Comparison of ENCODE assay signal across 8 cellular contexts in genomic region chr14:30559638-30560071, GRCh38. TPM values are rescaled to one million over a fixed set of nuclear protein-coding genes. Genes with fewer than 3 reads are reported as not detected.
DNase-seq lines count a peak whose midpoint lies in the region; ATAC-seq and TF ChIP-seq lines count a peak whose summit lies in the region.

No MANE protein-coding gene starts in this region.

- WGBS in neuronal stem cell (ENCODE audit: extremely low coverage in 2 of 2, insufficient read length in 2 of 2, insufficient replicate concordance in 1 of 2), 2 donors: no CpG with 5 or more reads among the region's 16 CpGs

- H2AFZ ChIP-seq in neuronal stem cell (ENCODE audit: low read length): peak overlapping the region; percentile 94

- H4K8ac ChIP-seq in neuronal stem cell (ENCODE audit: low read depth, low read length): no peak overlapping the region

- no peak overlapping the region for H2BK12ac ChIP-seq in neuronal stem cell (ENCODE audit: low read length)

- peaks cover 32% of the 10 kb centered on the region for H3K36me3 ChIP-seq in BLaER1
- H3K36me3 ChIP-seq in KOPT-K1 (ENCODE audit: insufficient read depth, low read length): peaks cover 30% of the 10 kb centered on the region
- peaks cover 2 to 31% of the 10 kb centered on the region in 2 donors for H3K36me3 ChIP-seq in neuronal stem cell (replicated peaks in 1 of 2; ENCODE audit: control insufficient read depth in 2 of 2, insufficient read depth in 2 of 2, low read length in 2 of 2)

- ATAC-seq in GM19395 (IDR thresholded peaks at IDR 0.05; ENCODE audit: unreplicated experiment) (peak; percentile 26), T-helper 17 cell (peak; percentile 45)

- no peak overlapping the region for H3K14ac ChIP-seq in neuronal stem cell (ENCODE audit: low read length)

- peak overlapping the region; percentile 75 for H2AK5ac ChIP-seq in neuronal stem cell (ENCODE audit: low read depth, low read length)

- no peak overlapping the region for H2BK120ac ChIP-seq in neuronal stem cell (ENCODE audit: low read depth, low read length)

- TF ChIP-seq CTCF in fibroblast of pulmonary artery (IDR thresholded peaks at IDR 0.05; ENCODE audit: low read length, missing control alignments): no peak

- no peak overlapping the region for H2BK15ac ChIP-seq in neuronal stem cell (ENCODE audit: low read length)

- H3K9me3 ChIP-seq in BLaER1 (peaks cover 25% of the 10 kb centered on the region), KOPT-K1 (ENCODE audit: insufficient read depth, low read length, poor library complexity, severe bottlenecking) (peaks cover 3% of the 10 kb centered on the region), T-helper 17 cell (ENCODE audit: control insufficient read depth, low read length, poor library complexity, severe bottlenecking) (no peaks in the 10 kb centered on the region), neuronal stem cell (replicated peaks in 1 of 2; ENCODE audit: control insufficient read depth in 2 of 2, insufficient read depth in 1 of 2, low read depth in 1 of 2, low read length in 2 of 2) (peaks cover 2 to 25% of the 10 kb centered on the region in 2 donors)

- H3K18ac ChIP-seq in neuronal stem cell (ENCODE audit: low read length): no peak overlapping the region

- peaks cover 7% of the 10 kb centered on the region for H3K79me1 ChIP-seq in neuronal stem cell (ENCODE audit: low read depth, low read length)

- DNase-seq in T-helper 17 cell (no peak), fibroblast of pulmonary artery (ENCODE audit: low read depth) (peak; percentile 42), neuronal stem cell (ENCODE audit: low spot score) (peak; percentile 39), DMS114 treated with DMSO at 0.1 percent for 48 hours (lab: John Stamatoyannopoulos, UW; ENCODE audit: unreplicated experiment) (no peak)
- no peak for DNase-seq in activated CD4-positive, alpha-beta T cell treated with anti-CD3 and anti-CD28 coated beads for 48 hours

- no peaks in the 10 kb centered on the region for H3K27me3 Mint-ChIP-seq in T-helper 17 cell

- peaks cover 5% of the 10 kb centered on the region for H3K36me3 Mint-ChIP-seq in T-helper 17 cell (ENCODE audit: low read depth)

- H2BK5ac ChIP-seq in neuronal stem cell (ENCODE audit: low read length): peak overlapping the region; percentile 93

- H4K91ac ChIP-seq in neuronal stem cell (ENCODE audit: low read depth, low read length, poor library complexity): no peak overlapping the region

- no peaks in the 10 kb centered on the region for H3K27me3 ChIP-seq in BLaER1
- no peaks in the 10 kb centered on the region for H3K27me3 ChIP-seq in neuronal stem cell (ENCODE audit: control insufficient read depth in 3 of 3, insufficient read depth in 3 of 3, low read depth in 1 of 3, low read length in 3 of 3)

- H3K9ac ChIP-seq in BLaER1 (peak overlapping the region; percentile 96), neuronal stem cell (ENCODE audit: low read depth, low read length, poor library complexity) (no peak overlapping the region)

- H3K27ac ChIP-seq in BLaER1 (peak overlapping the region; percentile 95), KOPT-K1 (ENCODE audit: low read depth, low read length, poor library complexity, severe bottlenecking) (peak overlapping the region; percentile 95), neuronal stem cell (replicated peaks; ENCODE audit: low read length) (peak overlapping the region; percentile 85)

- no peak overlapping the region for H3K23ac ChIP-seq in neuronal stem cell (ENCODE audit: low read depth, low read length, poor library complexity)

- peak overlapping the region; percentile 93 for H3K4me2 ChIP-seq in BLaER1
- peak overlapping the region; percentile 60 for H3K4me2 ChIP-seq in neuronal stem cell (ENCODE audit: insufficient read depth, low read length, poor library complexity, severe bottlenecking)

- no peak overlapping the region for H3K4ac ChIP-seq in neuronal stem cell (ENCODE audit: low read length)

- peaks cover 19% of the 10 kb centered on the region for H3K4me1 Mint-ChIP-seq in T-helper 17 cell

- H3K4me1 ChIP-seq in BLaER1 (peaks cover 22% of the 10 kb centered on the region), neuronal stem cell (ENCODE audit: control insufficient read depth in 2 of 2, insufficient read depth in 1 of 2, low read depth in 1 of 2, low read length in 2 of 2) (peaks cover 3 to 6% of the 10 kb centered on the region in 2 donors)

- peak overlapping the region; percentile 95 for H3K27ac Mint-ChIP-seq in T-helper 17 cell

- H3K4me3 ChIP-seq in BLaER1 (peak overlapping the region; percentile 98), fibroblast of pulmonary artery (replicated peaks; ENCODE audit: low read depth, low read length) (peak overlapping the region; percentile 93), neuronal stem cell (ENCODE audit: low read length in 2 of 2) (peak overlapping the region; percentile 86 to 89)

- peaks cover 48% of the 10 kb centered on the region for H4K20me1 ChIP-seq in BLaER1

- H3K4me3 Mint-ChIP-seq in T-helper 17 cell: peak overlapping the region; percentile 99

RNA-seq across cellular contexts. Expression of gene G2E3, which starts 0.7 kb away (rescaled TPM):
- 10 to 100 TPM; 25.0 to 27.7 TPM for total RNA-seq in T-helper 17 cell
- 87.2 TPM for polyA plus RNA-seq in neuronal stem cell (2013, experiment 1 of 2)
- 94.0 TPM for polyA plus RNA-seq in neuronal stem cell (2013, experiment 2 of 2)

Comparison
In these comparisons a context has a peak if more than half of its experiments do, and no peak if none do; other contexts are left out.
1. DNase-seq: peak in fibroblast of pulmonary artery (single experiment) and neuronal stem cell (single experiment); none in T-helper 17 cell (0 of 3), DMS114 treated with DMSO at 0.1 percent for 48 hours (single experiment) and activated CD4-positive, alpha-beta T cell treated with anti-CD3 and anti-CD28 coated beads for 48 hours (single experiment).
2. Peak in every context shown above with its lines, with median percentiles within 50 percentile points of each other: H3K27ac ChIP-seq and H3K4me3 ChIP-seq.